In the genomic region with DNA sequence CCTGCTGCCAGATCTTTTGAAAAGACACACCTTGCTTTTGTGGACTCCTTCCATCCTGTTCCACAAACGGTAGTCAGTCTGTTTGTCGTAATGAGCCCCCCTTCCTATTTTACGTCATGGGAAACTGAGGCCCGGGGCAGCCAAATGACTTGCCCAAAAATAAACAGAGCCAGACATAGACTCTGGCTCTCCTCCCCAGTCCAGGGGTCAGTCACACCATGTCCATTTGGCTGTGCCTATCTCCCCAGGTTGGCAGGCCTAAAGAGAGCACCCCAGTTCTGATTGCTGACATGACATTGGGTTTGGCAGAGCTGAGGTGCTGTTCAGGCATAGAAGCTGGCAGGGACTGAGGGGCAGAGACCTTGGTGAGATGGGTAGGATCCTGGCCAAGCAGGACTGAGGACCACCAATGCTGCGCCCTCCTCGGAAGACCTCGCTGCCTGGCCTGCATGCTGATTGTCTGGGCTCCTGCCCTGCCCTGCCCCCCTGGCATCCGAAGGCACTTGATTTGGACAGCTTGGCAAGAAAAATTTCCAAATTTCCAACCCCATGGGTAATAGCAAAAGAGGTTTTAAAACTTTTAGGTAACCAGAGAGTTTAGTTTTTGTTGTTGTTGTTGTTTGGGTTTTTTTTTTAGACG, we compare ENCODE assay signal across 26 cellular contexts.
"Had no signal": no experiment of that assay in that cellular context is flagged by ENCODE, and none has a peak within 500 bp of the region (broad histone marks: within the 10 kb centered on the region; RNA-seq: fewer than 3 reads in every experiment).

No MANE protein-coding gene starts in this region.

- H3K9me3 ChIP-seq: esophagus muscularis mucosa, heart left ventricle, left ventricle myocardium inferior, ovary, tibial nerve had no signal

- H3K4me3 ChIP-seq: esophagus muscularis mucosa, heart left ventricle, left ventricle myocardium inferior, lung, ovary, tibial nerve had no signal

- H3K9me3 Mint-ChIP-seq: activated CD4-positive, alpha-beta memory T cell treated with anti-CD3 and anti-CD28 coated beads, Interleukin-2, amount 10 ng/mL, durations not matched to agents 7 days and 5 days; activated CD4-positive, alpha-beta T cell treated with anti-CD3 and anti-CD28 coated beads, Interleukin-2, amount 10 ng/mL, durations not matched to agents 7 days and 5 days; activated T-helper 1 cell treated with anti-CD3 and anti-CD28 coated beads, Interleukin-12 subunit alpha, Interleukin-12 subunit beta, Interleukin-2, Interleukin-4 antibody, amounts not matched to agents 30 ng/mL and 10 ng/mL and 1 ng/mL, durations not matched to agents 14 hours and 24 hours and 36 hours; natural killer cell; stimulated activated naive B cell treated with anti-CD40 and anti-IgM and Interleukin-4, amounts not matched to agents 10 μg/mL and 1 μg/mL and 100 μg/mL, for 72 hours; WTC11 had no signal

- H3K36me3 Mint-ChIP-seq: natural killer cell; stimulated activated naive B cell treated with anti-CD40 and anti-IgM and Interleukin-4, amounts not matched to agents 10 μg/mL and 1 μg/mL and 100 μg/mL, for 72 hours; WTC11 had no signal

- H3K27ac Mint-ChIP-seq: activated CD4-positive, alpha-beta memory T cell treated with anti-CD3 and anti-CD28 coated beads, Interleukin-2, amount 10 ng/mL, durations not matched to agents 7 days and 5 days; activated CD4-positive, alpha-beta T cell treated with anti-CD3 and anti-CD28 coated beads, Interleukin-2, amount 10 ng/mL, durations not matched to agents 7 days and 5 days; activated T-helper 1 cell treated with anti-CD3 and anti-CD28 coated beads, Interleukin-12 subunit alpha, Interleukin-12 subunit beta, Interleukin-2, Interleukin-4 antibody, amounts not matched to agents 30 ng/mL and 10 ng/mL and 1 ng/mL, durations not matched to agents 14 hours and 24 hours and 36 hours; natural killer cell; progenitor cell of endocrine pancreas; stimulated activated naive B cell treated with anti-CD40 and anti-IgM and Interleukin-4, amounts not matched to agents 10 μg/mL and 1 μg/mL and 100 μg/mL, for 72 hours; WTC11 had no signal

- H3K36me3 ChIP-seq: brain microvascular endothelial cell, esophagus muscularis mucosa, heart left ventricle, left ventricle myocardium inferior, ovary, tibial nerve had no signal

- H3K27me3 ChIP-seq: brain microvascular endothelial cell, esophagus muscularis mucosa, heart left ventricle, ovary, tibial nerve had no signal

- H3K4me1 Mint-ChIP-seq: activated CD4-positive, alpha-beta memory T cell treated with anti-CD3 and anti-CD28 coated beads, Interleukin-2, amount 10 ng/mL, durations not matched to agents 7 days and 5 days; activated CD4-positive, alpha-beta T cell treated with anti-CD3 and anti-CD28 coated beads, Interleukin-2, amount 10 ng/mL, durations not matched to agents 7 days and 5 days; natural killer cell; stimulated activated naive B cell treated with anti-CD40 and anti-IgM and Interleukin-4, amounts not matched to agents 10 μg/mL and 1 μg/mL and 100 μg/mL, for 72 hours had no signal

- H3K4me3 Mint-ChIP-seq: activated CD4-positive, alpha-beta memory T cell treated with anti-CD3 and anti-CD28 coated beads, Interleukin-2, amount 10 ng/mL, durations not matched to agents 7 days and 5 days; activated CD4-positive, alpha-beta T cell treated with anti-CD3 and anti-CD28 coated beads, Interleukin-2, amount 10 ng/mL, durations not matched to agents 7 days and 5 days; activated T-helper 1 cell treated with anti-CD3 and anti-CD28 coated beads, Interleukin-12 subunit alpha, Interleukin-12 subunit beta, Interleukin-2, Interleukin-4 antibody, amounts not matched to agents 30 ng/mL and 10 ng/mL and 1 ng/mL, durations not matched to agents 14 hours and 24 hours and 36 hours; natural killer cell; stimulated activated naive B cell treated with anti-CD40 and anti-IgM and Interleukin-4, amounts not matched to agents 10 μg/mL and 1 μg/mL and 100 μg/mL, for 72 hours; WTC11 had no signal

- DNase-seq: activated CD4-positive, alpha-beta T cell treated with anti-CD3 and anti-CD28 coated beads for 1 hour; activated CD4-positive, alpha-beta T cell treated with anti-CD3 and anti-CD28 coated beads, Interleukin-2, amount 10 ng/mL, durations not matched to agents 7 days and 5 days; activated gamma-delta T cell treated with Interleukin-2 at 50 U/mL for 16 hours; activated naive CD4-positive, alpha-beta T cell treated with anti-CD3 and anti-CD28 coated beads, Interleukin-2, amount 50 U/mL, for 16 hours; activated T-cell treated with anti-CD3 and anti-CD28 coated beads, Interleukin-2, amount 50 U/mL, for 1 hour; amniotic stem cell; brain microvascular endothelial cell; foreskin keratinocyte; left ventricle myocardium inferior; natural killer cell; ovary; small intestine; stimulated activated CD4-positive, alpha-beta T cell treated with anti-CD3 and anti-CD28 coated beads, Interleukin-1b, Interleukin-23, amount 100 ng/mL, for 48 hours; stimulated activated CD4-positive, alpha-beta T cell treated with anti-CD3 and anti-CD28 coated beads, Interleukin-4, amount 100 ng/mL, for 4 hours; stimulated activated naive B cell treated with anti-CD40 and anti-IgM and Interleukin-4, amounts not matched to agents 10 μg/mL and 1 μg/mL and 100 μg/mL, for 72 hours; T-helper 2 cell had no signal

- H3K27ac ChIP-seq: brain microvascular endothelial cell, esophagus muscularis mucosa, foreskin keratinocyte, heart left ventricle, left ventricle myocardium inferior, ovary, tibial nerve had no signal

- H3K4me1 ChIP-seq: heart left ventricle, left ventricle myocardium inferior, tibial nerve had no signal

- H3K27me3 Mint-ChIP-seq: activated CD4-positive, alpha-beta memory T cell treated with anti-CD3 and anti-CD28 coated beads, Interleukin-2, amount 10 ng/mL, durations not matched to agents 7 days and 5 days; activated CD4-positive, alpha-beta T cell treated with anti-CD3 and anti-CD28 coated beads, Interleukin-2, amount 10 ng/mL, durations not matched to agents 7 days and 5 days; stimulated activated naive B cell treated with anti-CD40 and anti-IgM and Interleukin-4, amounts not matched to agents 10 μg/mL and 1 μg/mL and 100 μg/mL, for 72 hours had no signal

- ATAC-seq: foreskin keratinocyte; heart left ventricle; natural killer cell; sciatic nerve; SK-N-SH treated with all-trans-retinoic acid at 6 μM for 48 hours; stimulated activated naive B cell treated with anti-CD40 and anti-IgM and Interleukin-4, amounts not matched to agents 10 μg/mL and 1 μg/mL and 100 μg/mL, for 72 hours; WTC11 had no signal
